ENCODE assay signal across 24 cellular contexts in genomic region chr2:17182399-17182798, GRCh38.
DNase-seq lines count a peak whose midpoint lies in the region; ATAC-seq and TF ChIP-seq lines count a peak whose summit lies in the region.
"Had no signal": no experiment of that assay in that cellular context is flagged by ENCODE, and none has a peak within 500 bp of the region (broad histone marks: within the 10 kb centered on the region; RNA-seq: fewer than 3 reads in every experiment).

No MANE protein-coding gene starts in this region.

- no peak for TF ChIP-seq POLR2A in uterus (IDR thresholded peaks at IDR 0.05)

- intact Hi-C loops in uterus (cut with DNase I; ENCODE audit: low total_unique reads) = no loop called here

- no peaks in the 10 kb centered on the region for H3K4me1 Mint-ChIP-seq in activated CD4-positive, alpha-beta memory T cell treated with anti-CD3 and anti-CD28 coated beads, Interleukin-2, amount 10 ng/mL, durations not matched to agents 7 days and 5 days
- H3K4me1 Mint-ChIP-seq: CD14-positive monocyte; CD8-positive, alpha-beta memory T cell had no signal

- no peak overlapping the region for H3K27ac ChIP-seq in uterus
- H3K27ac ChIP-seq: A549; BLaER1 treated with 17β-estradiol and CSF1 and Interleukin-3, amounts not matched to agents 10 nM and 100 nM; GM23248 had no signal

- peak; percentile 55 for ATAC-seq in GM18907 (IDR thresholded peaks at IDR 0.05; ENCODE audit: unreplicated experiment)
- ATAC-seq in GM19467 (IDR thresholded peaks at IDR 0.05; ENCODE audit: unreplicated experiment) = peak; percentile 44
- ATAC-seq in HG02938 (IDR thresholded peaks at IDR 0.05; ENCODE audit: unreplicated experiment) = peak; percentile 35
- ATAC-seq: A549, GM12878 had no signal

- POLR2A ChIA-PET in activated CD4-positive, alpha-beta memory T cell treated with anti-CD3 and anti-CD28 coated beads, Interleukin-2, amount 10 ng/mL, durations not matched to agents 7 days and 5 days (lab: Charles Lee) = no interaction called here

- no peaks in the 10 kb centered on the region for H3K27me3 Mint-ChIP-seq in activated CD4-positive, alpha-beta memory T cell treated with anti-CD3 and anti-CD28 coated beads, Interleukin-2, amount 10 ng/mL, durations not matched to agents 7 days and 5 days
- H3K27me3 Mint-ChIP-seq: CD4-positive, alpha-beta T cell; CD8-positive, alpha-beta memory T cell had no signal

- CTCF ChIA-PET in activated CD4-positive, alpha-beta memory T cell treated with anti-CD3 and anti-CD28 coated beads, Interleukin-2, amount 10 ng/mL, durations not matched to agents 7 days and 5 days (lab: Charles Lee) = no interaction called here

- H3K9me3 ChIP-seq in uterus = no peaks in the 10 kb centered on the region
- H3K9me3 ChIP-seq: A549; BE2C; BLaER1 treated with 17β-estradiol and CSF1 and Interleukin-3, amounts not matched to agents 10 nM and 100 nM had no signal

- no peaks in the 10 kb centered on the region for H3K36me3 Mint-ChIP-seq in activated CD4-positive, alpha-beta memory T cell treated with anti-CD3 and anti-CD28 coated beads, Interleukin-2, amount 10 ng/mL, durations not matched to agents 7 days and 5 days (ENCODE audit: low read depth)
- H3K36me3 Mint-ChIP-seq: CD14-positive monocyte; CD8-positive, alpha-beta memory T cell had no signal

- H3K4me3 ChIP-seq in uterus = no peak overlapping the region
- H3K4me3 ChIP-seq: A549; BLaER1 treated with 17β-estradiol and CSF1 and Interleukin-3, amounts not matched to agents 10 nM and 100 nM; GM12878; GM23248 had no signal

- peak; percentile 1 for DNase-seq in renal cortical epithelial cell (ENCODE audit: low read depth)
- DNase-seq in uterus = no peak
- no peak for DNase-seq in activated CD4-positive, alpha-beta memory T cell treated with anti-CD3 and anti-CD28 coated beads, Interleukin-2, amount 10 ng/mL, durations not matched to agents 7 days and 5 days
- DNase-seq in GM19238 (ENCODE audit: insufficient read length, low spot score) = no peak
- DNase-seq: 8988T; ACHN; AML-193; BE2C; CD4-positive, alpha-beta T cell; CD8-positive, alpha-beta memory T cell; DMS 273 treated with DMSO at 0.1 percent for 48 hours; DMS79; EL; GDM1; GM23248; H7; HCEC 1CT had no signal

- no peak for TF ChIP-seq CTCF in uterus (IDR thresholded peaks at IDR 0.05)

- no peaks in the 10 kb centered on the region for H3K27me3 ChIP-seq in uterus
- H3K27me3 ChIP-seq: BE2C; BLaER1 treated with 17β-estradiol and CSF1 and Interleukin-3, amounts not matched to agents 10 nM and 100 nM had no signal

- H3K9me3 Mint-ChIP-seq in activated CD4-positive, alpha-beta memory T cell treated with anti-CD3 and anti-CD28 coated beads, Interleukin-2, amount 10 ng/mL, durations not matched to agents 7 days and 5 days = peaks cover 2% of the 10 kb centered on the region
- H3K9me3 Mint-ChIP-seq: CD4-positive, alpha-beta T cell had no signal

- no peak overlapping the region for H3K27ac Mint-ChIP-seq in activated CD4-positive, alpha-beta memory T cell treated with anti-CD3 and anti-CD28 coated beads, Interleukin-2, amount 10 ng/mL, durations not matched to agents 7 days and 5 days
- H3K27ac Mint-ChIP-seq: CD4-positive, alpha-beta T cell; CD8-positive, alpha-beta memory T cell had no signal

- H3K4me1 ChIP-seq in uterus = no peaks in the 10 kb centered on the region
- H3K4me1 ChIP-seq: A549, BE2C had no signal

- no peak overlapping the region for H3K4me3 Mint-ChIP-seq in activated CD4-positive, alpha-beta memory T cell treated with anti-CD3 and anti-CD28 coated beads, Interleukin-2, amount 10 ng/mL, durations not matched to agents 7 days and 5 days
- H3K4me3 Mint-ChIP-seq: CD14-positive monocyte; CD4-positive, alpha-beta T cell; CD8-positive, alpha-beta memory T cell had no signal

- no peaks in the 10 kb centered on the region for H3K36me3 ChIP-seq in uterus
- H3K36me3 ChIP-seq: BE2C; BLaER1 treated with 17β-estradiol and CSF1 and Interleukin-3, amounts not matched to agents 10 nM and 100 nM had no signal
